8 cellular contexts compared by ENCODE assay signal in genomic region chr18:58639751-58640427, GRCh38. TPM values are rescaled to one million over a fixed set of nuclear protein-coding genes. Genes with fewer than 3 reads are reported as not detected.
DNase-seq lines count a peak whose midpoint lies in the region; ATAC-seq, FAIRE-seq and TF ChIP-seq lines count a peak whose summit lies in the region.

No MANE protein-coding gene starts in this region.

- H2BK120ac ChIP-seq in trophoblast cell (ENCODE audit: insufficient read depth, low read length, poor library complexity) = no peak overlapping the region

- TF ChIP-seq CTCF in brain (conservative IDR thresholded peaks at IDR 0.05) = no peak

- H3K36me3 Mint-ChIP-seq in brain = no peaks in the 10 kb centered on the region

- H3K79me1 ChIP-seq in trophoblast cell (ENCODE audit: low read length) = peaks cover 14% of the 10 kb centered on the region

- H2AFZ ChIP-seq in trophoblast cell (ENCODE audit: insufficient read depth, low read length, poor library complexity) = no peak overlapping the region

- H3K4me1 Mint-ChIP-seq in brain = peaks cover 31% of the 10 kb centered on the region

- H3K4ac ChIP-seq in trophoblast cell (ENCODE audit: low read depth, low read length) = no peak overlapping the region

- H3K27ac ChIP-seq in trophoblast cell (ENCODE audit: low read depth, low read length) = peak overlapping the region; percentile 87

- H3K4me3 ChIP-seq in trophoblast cell (ENCODE audit: low read depth, low read length) = no peak overlapping the region

- no peak overlapping the region for H2AK5ac ChIP-seq in trophoblast cell (ENCODE audit: low read length)

- peak overlapping the region; percentile 3 to 82 (median 75) for H3K27ac Mint-ChIP-seq in brain

- no peak overlapping the region for H2BK5ac ChIP-seq in trophoblast cell (ENCODE audit: low read depth, low read length, poor library complexity)

- ATAC-seq in GM18867 (IDR thresholded peaks at IDR 0.05; ENCODE audit: unreplicated experiment) (peak; percentile 50), sciatic nerve (no peak)

- H4K91ac ChIP-seq in trophoblast cell (ENCODE audit: low read depth, low read length) = no peak overlapping the region

- intact Hi-C loops in posterior vena cava (cut with DNase I) = no loop called here
- intact Hi-C loops in sciatic nerve (cut with DNase I) = no loop called here

- H4K12ac ChIP-seq in trophoblast cell (ENCODE audit: low read depth, low read length) = no peak overlapping the region

- H3K14ac ChIP-seq in trophoblast cell (ENCODE audit: low read length) = no peak overlapping the region

- DNase-seq in HTR-8/SVneo (ENCODE audit: insufficient read length, low spot score) (peak; percentile 57), trophoblast cell (no peak), posterior vena cava (ENCODE audit: low spot score) (no peak), sciatic nerve (ENCODE audit: low spot score) (no peak), iPS-NIHi11 (ENCODE audit: low spot score) (no peak), NCI-H524 (lab: John Stamatoyannopoulos, UW) (no peak)

- H3K27me3 ChIP-seq in trophoblast cell (ENCODE audit: insufficient read depth, low read length) = no peaks in the 10 kb centered on the region

- peak overlapping the region in 1 of 5 experiments; percentile 31 for H3K4me3 Mint-ChIP-seq in brain

- no peak overlapping the region for H3K18ac ChIP-seq in trophoblast cell (ENCODE audit: low read length)

- H3K4me1 ChIP-seq in trophoblast cell (ENCODE audit: control insufficient read depth in 1 of 2, insufficient read depth in 2 of 2, low read length in 2 of 2) = peaks cover 9 to 15% of the 10 kb centered on the region in 2 experiments

- H3K36me3 ChIP-seq in trophoblast cell (ENCODE audit: control insufficient read depth in 1 of 2, insufficient read depth in 2 of 2, low read length in 2 of 2) = no peaks in the 10 kb centered on the region

- H3K9ac ChIP-seq in trophoblast cell (ENCODE audit: low read length) = no peak overlapping the region

- WGBS in trophoblast cell (ENCODE audit: extremely low coverage, insufficient coverage, insufficient read length) = no CpG with 5 or more reads among the region's 5 CpGs

- no peaks in the 10 kb centered on the region for H3K79me2 ChIP-seq in trophoblast cell (ENCODE audit: control insufficient read depth, insufficient read depth, low read length, poor library complexity)

- H3K9me3 Mint-ChIP-seq in brain = no peaks in the 10 kb centered on the region

- H3K27me3 Mint-ChIP-seq in brain = no peaks in the 10 kb centered on the region

- no peak for FAIRE-seq in HTR-8/SVneo (lab: Jason Lieb, UNC)

- H3K23ac ChIP-seq in trophoblast cell (ENCODE audit: low read length) = no peak overlapping the region

- no peak overlapping the region for H4K8ac ChIP-seq in trophoblast cell (ENCODE audit: low read depth, low read length)

- H3K9me3 ChIP-seq in trophoblast cell (ENCODE audit: insufficient read depth, low read depth, low read length) = no peaks in the 10 kb centered on the region

- H3K4me2 ChIP-seq in trophoblast cell (ENCODE audit: low read length) = no peak overlapping the region

- no peak overlapping the region for H2BK12ac ChIP-seq in trophoblast cell (ENCODE audit: low read length)

RNA-seq across cellular contexts. Expression of gene ALPK2, which starts 11.0 kb away (rescaled TPM):
- not detected for polyA plus RNA-seq in brain (ENCODE audit: insufficient read depth, low read depth, low replicate concordance)
- polyA plus RNA-seq in trophoblast cell (2013) = 8.5 and 8.7 TPM in 2 replicates
- total RNA-seq in posterior vena cava (not detected), sciatic nerve (0.09 TPM)

RNA-seq across cellular contexts. Expression of gene MALT1, which starts 31.4 kb away (rescaled TPM):
- polyA plus RNA-seq in brain (ENCODE audit: insufficient read depth, low read depth, low replicate concordance) = 3.4 TPM
- polyA plus RNA-seq in trophoblast cell (2013) = 29.5 and 29.7 TPM in 2 replicates
- 10 to 100 TPM; 12.8 to 19.1 TPM for total RNA-seq in posterior vena cava
- 25.5 TPM for total RNA-seq in sciatic nerve
